26 cellular contexts compared by ENCODE assay signal in the genomic region with DNA sequence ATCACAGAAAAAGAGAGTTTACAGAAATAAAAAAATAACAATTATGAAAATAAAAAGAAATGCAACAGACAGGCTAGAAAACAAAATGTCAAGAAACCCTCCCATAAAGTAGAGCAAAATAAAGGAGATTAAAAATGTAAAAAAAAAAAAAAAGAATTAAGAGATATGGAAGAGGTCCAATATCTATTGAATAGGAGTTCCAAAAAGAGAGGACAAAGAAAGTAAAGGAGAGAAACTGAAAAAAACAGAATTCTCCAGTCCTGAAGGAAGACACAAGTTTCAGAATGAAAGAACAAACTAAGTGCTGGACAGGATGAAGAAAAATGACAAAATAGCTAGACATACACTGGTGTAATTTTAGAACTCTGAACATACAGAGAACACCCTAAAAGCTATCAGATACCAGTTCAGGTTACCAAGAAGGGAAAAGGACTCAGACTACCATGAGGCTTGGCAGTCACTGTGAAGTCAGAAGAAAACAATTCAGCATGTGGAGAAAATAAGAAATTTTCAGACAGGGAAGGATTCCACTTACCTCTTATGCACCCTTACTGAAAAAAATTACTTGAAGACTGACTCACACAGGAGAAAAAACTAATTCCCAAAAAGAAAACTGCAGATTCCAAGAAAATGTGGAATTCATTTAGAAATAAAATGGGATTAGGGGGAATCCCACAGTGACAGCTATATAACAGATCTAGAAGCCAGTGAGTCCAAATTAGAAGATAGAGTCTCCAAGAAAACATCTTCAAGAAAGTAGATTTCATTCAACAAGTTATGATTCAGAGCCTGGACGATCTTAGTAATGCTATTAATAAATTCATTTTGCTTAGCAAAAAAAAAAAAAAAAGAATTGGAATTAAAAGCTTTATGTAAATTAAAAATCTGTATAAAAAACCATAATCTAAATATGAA. TPM values are rescaled to one million over a fixed set of nuclear protein-coding genes. Genes with fewer than 3 reads are reported as not detected.
A peak's percentile ranks its signal among the peaks of the same experiment; 100 is the strongest.
DNase-seq lines count a peak whose midpoint lies in the region; ATAC-seq, FAIRE-seq and TF ChIP-seq lines count a peak whose summit lies in the region.
"Had no signal": no experiment of that assay in that cellular context is flagged by ENCODE, and none has a peak within 500 bp of the region (broad histone marks: within the 10 kb centered on the region; RNA-seq: fewer than 3 reads in every experiment).

No MANE protein-coding gene starts in this region.

- H3K4me3 Mint-ChIP-seq in chondrocyte (ENCODE audit: unreplicated experiment), result no peak overlapping the region
- H3K4me3 Mint-ChIP-seq in activated T-helper 2 cell treated with anti-CD3 and anti-CD28 coated beads, Interferon-gamma antibody, Interleukin-2, Interleukin-4, amounts not matched to agents 10 μg/mL and 5 μg/mL and 100 μg/mL, durations not matched to agents 14 hours and 24 hours and 36 hours (ENCODE audit: low read depth), result no peak overlapping the region
- H3K4me3 Mint-ChIP-seq: activated T-cell treated with anti-CD3 and anti-CD28 coated beads, Interleukin-2, amount 50 U/mL, for 72 hours; CD8-positive, alpha-beta T cell; mesothelial cell of epicardium; nephron; stimulated activated effector memory CD8-positive, alpha-beta T cell treated with anti-CD3 and anti-CD28 coated beads, Interleukin-12 subunit alpha, Interleukin-12 subunit beta, amount 100 ng/mL, for 72 hours had no signal

- peaks cover 3% of the 10 kb centered on the region for H3K9me3 Mint-ChIP-seq in chondrocyte (ENCODE audit: low read depth)
- H3K9me3 Mint-ChIP-seq in activated T-helper 2 cell treated with anti-CD3 and anti-CD28 coated beads, Interferon-gamma antibody, Interleukin-2, Interleukin-4, amounts not matched to agents 10 μg/mL and 5 μg/mL and 100 μg/mL, durations not matched to agents 14 hours and 24 hours and 36 hours, result no peaks in the 10 kb centered on the region
- H3K9me3 Mint-ChIP-seq: activated naive CD4-positive, alpha-beta T cell treated with anti-CD3 and anti-CD28 coated beads, Interleukin-2, amount 50 U/mL, for 72 hours; activated T-cell treated with anti-CD3 and anti-CD28 coated beads, Interleukin-2, amount 50 U/mL, for 72 hours; CD8-positive, alpha-beta T cell; stimulated activated effector memory CD8-positive, alpha-beta T cell treated with anti-CD3 and anti-CD28 coated beads, Interleukin-12 subunit alpha, Interleukin-12 subunit beta, amount 100 ng/mL, for 72 hours had no signal

- WGBS in pancreas, 2 donors, result 86 to 87% methylated on average over 1 of the region's 1 CpG

- peak; percentile 53 for FAIRE-seq in pancreas (lab: Jason Lieb, UNC)
- FAIRE-seq: GM12878 had no signal

- H3K27ac Mint-ChIP-seq in chondrocyte (ENCODE audit: unreplicated experiment), result peak overlapping the region; percentile 69
- H3K27ac Mint-ChIP-seq in activated T-helper 2 cell treated with anti-CD3 and anti-CD28 coated beads, Interferon-gamma antibody, Interleukin-2, Interleukin-4, amounts not matched to agents 10 μg/mL and 5 μg/mL and 100 μg/mL, durations not matched to agents 14 hours and 24 hours and 36 hours, result no peak overlapping the region
- H3K27ac Mint-ChIP-seq: activated naive CD4-positive, alpha-beta T cell treated with anti-CD3 and anti-CD28 coated beads, Interleukin-2, amount 50 U/mL, for 72 hours; activated T-cell treated with anti-CD3 and anti-CD28 coated beads, Interleukin-2, amount 50 U/mL, for 72 hours; CD8-positive, alpha-beta T cell; mesothelial cell of epicardium; nephron; stimulated activated effector memory CD8-positive, alpha-beta T cell treated with anti-CD3 and anti-CD28 coated beads, Interleukin-12 subunit alpha, Interleukin-12 subunit beta, amount 100 ng/mL, for 72 hours had no signal

- no peaks in the 10 kb centered on the region for H3K4me1 ChIP-seq in pancreas

- intact Hi-C loops in pancreas (cut with DNase I), result loop anchor here in 1 of 3 donors (10.0 kb wide), 1 partner anchor 144 kb away; no protein-coding TSS in a partner anchor
- intact Hi-C loops in activated T-helper 2 cell treated with anti-CD3 and anti-CD28 coated beads, Interferon-gamma antibody, Interleukin-2, Interleukin-4, amounts not matched to agents 10 μg/mL and 5 μg/mL and 100 μg/mL, durations not matched to agents 14 hours and 24 hours and 36 hours (cut with micrococcal nuclease), result no loop called here

- H3K9me3 ChIP-seq in pancreas, result no peaks in the 10 kb centered on the region

- peak; percentile 45 for DNase-seq in EL
- peak; percentile 39 for DNase-seq in LHCN-M2 (ENCODE audit: low read depth)
- no peak for DNase-seq in chondrocyte (ENCODE audit: low spot score)
- no peak for DNase-seq in pancreas
- no peak for DNase-seq in COR-L47 (lab: John Stamatoyannopoulos, UW)
- DNase-seq in activated naive CD4-positive, alpha-beta T cell treated with anti-CD3 and anti-CD28 coated beads, Interleukin-2, amount 50 U/mL, for 16 hours, result no peak
- DNase-seq in NCI-H1930 (lab: John Stamatoyannopoulos, UW), result no peak
- DNase-seq in activated T-helper 2 cell treated with anti-CD3 and anti-CD28 coated beads, Interferon-gamma antibody, Interleukin-2, Interleukin-4, amounts not matched to agents 10 μg/mL and 5 μg/mL and 100 μg/mL, durations not matched to agents 14 hours and 24 hours and 36 hours (ENCODE audit: low spot score), result no peak
- DNase-seq: activated CD4-positive, alpha-beta T cell treated with anti-CD3 and anti-CD28 coated beads for 48 hours; activated T-cell treated with anti-CD3 and anti-CD28 coated beads, Interleukin-2, amount 50 U/mL, for 72 hours; CD8-positive, alpha-beta T cell; DMS153; effector CD8-positive, alpha-beta T cell; Kasumi-1; NCI-H1092 treated with DMSO at 0.1 percent for 48 hours; NCI-H2081 treated with DMSO at 0.1 percent for 48 hours; NCI-H82; posterior cingulate gyrus; SHP77 treated with DMSO at 0.1 percent for 48 hours; stimulated activated CD4-positive, alpha-beta T cell treated with anti-CD3 and anti-CD28 coated beads, Interleukin-1b, Interleukin-23, amount 100 ng/mL, for 48 hours; T-helper 1 cell had no signal

- no peaks in the 10 kb centered on the region for H3K36me3 ChIP-seq in pancreas

- no peak for ATAC-seq in pancreas
- ATAC-seq: activated naive CD4-positive, alpha-beta T cell treated with anti-CD3 and anti-CD28 coated beads, Interleukin-2, amount 50 U/mL, for 72 hours; activated T-cell treated with anti-CD3 and anti-CD28 coated beads, Interleukin-2, amount 50 U/mL, for 72 hours; CD8-positive, alpha-beta T cell; GM12878; stimulated activated effector memory CD8-positive, alpha-beta T cell treated with anti-CD3 and anti-CD28 coated beads, Interleukin-12 subunit alpha, Interleukin-12 subunit beta, amount 100 ng/mL, for 72 hours had no signal

- no peak overlapping the region for H3K4me3 ChIP-seq in pancreas
- H3K4me3 ChIP-seq: GM12878 had no signal

- H3K4me1 Mint-ChIP-seq in chondrocyte (ENCODE audit: low read depth), result peaks cover 35% of the 10 kb centered on the region
- peaks cover 11% of the 10 kb centered on the region for H3K4me1 Mint-ChIP-seq in activated T-helper 2 cell treated with anti-CD3 and anti-CD28 coated beads, Interferon-gamma antibody, Interleukin-2, Interleukin-4, amounts not matched to agents 10 μg/mL and 5 μg/mL and 100 μg/mL, durations not matched to agents 14 hours and 24 hours and 36 hours (ENCODE audit: low read depth)
- H3K4me1 Mint-ChIP-seq: nephron; stimulated activated effector memory CD8-positive, alpha-beta T cell treated with anti-CD3 and anti-CD28 coated beads, Interleukin-12 subunit alpha, Interleukin-12 subunit beta, amount 100 ng/mL, for 72 hours had no signal

- TF ChIP-seq CTCF in chondrocyte (IDR thresholded peaks at IDR 0.05), result no peak
- no peak for TF ChIP-seq CTCF in pancreas (IDR thresholded peaks at IDR 0.05)

- no peaks in the 10 kb centered on the region for H3K36me3 Mint-ChIP-seq in chondrocyte (ENCODE audit: low read depth)
- no peaks in the 10 kb centered on the region for H3K36me3 Mint-ChIP-seq in activated T-helper 2 cell treated with anti-CD3 and anti-CD28 coated beads, Interferon-gamma antibody, Interleukin-2, Interleukin-4, amounts not matched to agents 10 μg/mL and 5 μg/mL and 100 μg/mL, durations not matched to agents 14 hours and 24 hours and 36 hours (ENCODE audit: low read depth)
- H3K36me3 Mint-ChIP-seq: activated naive CD4-positive, alpha-beta T cell treated with anti-CD3 and anti-CD28 coated beads, Interleukin-2, amount 50 U/mL, for 72 hours; CD8-positive, alpha-beta T cell; stimulated activated effector memory CD8-positive, alpha-beta T cell treated with anti-CD3 and anti-CD28 coated beads, Interleukin-12 subunit alpha, Interleukin-12 subunit beta, amount 100 ng/mL, for 72 hours had no signal

- no peaks in the 10 kb centered on the region for H3K27me3 Mint-ChIP-seq in chondrocyte (ENCODE audit: low read depth)
- peaks cover 39% of the 10 kb centered on the region for H3K27me3 Mint-ChIP-seq in activated T-helper 2 cell treated with anti-CD3 and anti-CD28 coated beads, Interferon-gamma antibody, Interleukin-2, Interleukin-4, amounts not matched to agents 10 μg/mL and 5 μg/mL and 100 μg/mL, durations not matched to agents 14 hours and 24 hours and 36 hours (ENCODE audit: low read depth)

- no peak overlapping the region for H3K27ac ChIP-seq in pancreas

- H3K27me3 ChIP-seq in pancreas, result no peaks in the 10 kb centered on the region

RNA-seq across cellular contexts. Expression of a gene that starts 40.5 kb away (rescaled TPM):
- 0.26 and 0.69 TPM in 2 replicates for total RNA-seq in LHCN-M2 (2014; rRNA removed)
- polyA plus RNA-seq in LHCN-M2 (2012), result 2.9 TPM
- total RNA-seq in chondrocyte, result 13.5 to 41.9 TPM (median 15.7 TPM) in 3 replicates
- total RNA-seq in pancreas, result 10 to 100 TPM; 28.1 to 44.5 (median 37.1) TPM
- polyA plus RNA-seq in pancreas, result 10 to 100 TPM; 13.3 to 30.8 TPM
- 37.9 and 39.8 TPM in 2 replicates for total RNA-seq in activated T-helper 2 cell treated with anti-CD3 and anti-CD28 coated beads, Interferon-gamma antibody, Interleukin-2, Interleukin-4, amounts not matched to agents 10 μg/mL and 5 μg/mL and 100 μg/mL, durations not matched to agents 14 hours and 24 hours and 36 hours

Comparison
In these comparisons a context has a peak if more than half of its experiments do, and no peak if none do; other contexts are left out.
1. DNase-seq: peak in EL (single experiment) and LHCN-M2 (single experiment); none in chondrocyte (single experiment), pancreas (0 of 6), COR-L47 (single experiment), activated naive CD4-positive, alpha-beta T cell treated with anti-CD3 and anti-CD28 coated beads, Interleukin-2, amount 50 U/mL, for 16 hours (single experiment), NCI-H1930 (0 of 2) and activated T-helper 2 cell treated with anti-CD3 and anti-CD28 coated beads, Interferon-gamma antibody, Interleukin-2, Interleukin-4, amounts not matched to agents 10 μg/mL and 5 μg/mL and 100 μg/mL, durations not matched to agents 14 hours and 24 hours and 36 hours (single experiment).